Comparison of ENCODE assay signal across 1 cellular context in genomic region chr7:11650030-11650429, GRCh38.
TF ChIP-seq lines count a peak whose summit lies in the region.

No MANE protein-coding gene starts in this region.

TF ChIP-seq in HepG2, 621 proteins besides CTCF, POLR2A, EP300 and RAD21:
- TF ChIP-seq HOXA5 (CRISPR knock-in tag; IDR thresholded peaks at IDR 0.05) (no peak), SP2 (CRISPR knock-in tag; IDR thresholded peaks at IDR 0.05) (no peak), ZNF652 (CRISPR knock-in tag; IDR thresholded peaks at IDR 0.05; ENCODE audit: borderline replicate concordance, low read depth) (no peak), RELA (CRISPR knock-in tag; IDR thresholded peaks at IDR 0.05) (no peak), NR3C1 (CRISPR knock-in tag; IDR thresholded peaks at IDR 0.05) (no peak), E2F2 (CRISPR knock-in tag; IDR thresholded peaks at IDR 0.05; ENCODE audit: borderline replicate concordance) (no peak), SETDB1 (CRISPR knock-in tag; IDR thresholded peaks at IDR 0.05; ENCODE audit: borderline replicate concordance) (no peak), ZNF569 (CRISPR knock-in tag; IDR thresholded peaks at IDR 0.05; ENCODE audit: borderline replicate concordance) (no peak), PTBP1 (IDR thresholded peaks at IDR 0.05; ENCODE audit: low read depth, low read length, poor library complexity, severe bottlenecking) (no peak)
